ENCODE assay signal across 19 cellular contexts in the genomic region with DNA sequence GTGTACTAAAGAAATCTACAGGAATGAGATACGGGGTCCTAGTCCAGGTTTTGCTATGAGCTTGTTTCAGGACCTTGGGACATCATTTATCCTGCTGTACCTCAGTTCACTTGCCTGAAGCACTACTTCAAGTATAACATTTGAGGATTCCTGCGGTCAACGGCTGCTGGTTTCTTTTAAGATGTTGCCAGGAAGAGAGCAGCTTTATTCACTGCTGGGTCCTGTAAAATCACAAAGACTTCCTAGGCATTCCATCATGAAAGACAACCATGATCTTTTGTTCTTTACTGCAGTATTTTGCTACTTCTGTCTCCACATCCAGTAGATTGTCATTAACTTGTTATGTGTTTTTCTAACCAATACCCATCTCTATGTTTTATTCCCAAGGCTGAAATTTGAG.
DNase-seq lines count a peak whose midpoint lies in the region; ATAC-seq, FAIRE-seq and TF ChIP-seq lines count a peak whose summit lies in the region.
"Had no signal": no experiment of that assay in that cellular context is flagged by ENCODE, and none has a peak within 500 bp of the region (broad histone marks: within the 10 kb centered on the region; RNA-seq: fewer than 3 reads in every experiment).

No MANE protein-coding gene starts in this region.

- H3K4me1 Mint-ChIP-seq in Calu3 (ENCODE audit: low read depth, unreplicated experiment), result no peaks in the 10 kb centered on the region
- H3K4me1 Mint-ChIP-seq: CD4-positive, CD25-positive, alpha-beta regulatory T cell had no signal

- CTCF ChIA-PET in Calu3 (lab: Charles Lee), result no interaction called here

- peaks cover 18% of the 10 kb centered on the region for H3K36me3 Mint-ChIP-seq in Calu3 (ENCODE audit: insufficient read depth, unreplicated experiment)
- H3K36me3 Mint-ChIP-seq: CD4-positive, CD25-positive, alpha-beta regulatory T cell; CD8-positive, alpha-beta T cell had no signal

- no peaks in the 10 kb centered on the region for H3K9me3 Mint-ChIP-seq in Calu3 (ENCODE audit: low read depth, unreplicated experiment)

- no TSS peak for BruUV-seq in Calu3 (replicated peaks; lab: Mats Ljungman, UMichigan)

- no peaks in the 10 kb centered on the region for H3K27me3 Mint-ChIP-seq in Calu3 (ENCODE audit: unreplicated experiment)
- H3K27me3 Mint-ChIP-seq: CD4-positive, CD25-positive, alpha-beta regulatory T cell had no signal

- no peak overlapping the region for H3K27ac Mint-ChIP-seq in Calu3 (ENCODE audit: unreplicated experiment)
- H3K27ac Mint-ChIP-seq: CD4-positive, CD25-positive, alpha-beta regulatory T cell; CD8-positive, alpha-beta T cell had no signal

- no peak overlapping the region for H3K4me3 Mint-ChIP-seq in Calu3 (ENCODE audit: low read depth, unreplicated experiment)
- H3K4me3 Mint-ChIP-seq: CD4-positive, CD25-positive, alpha-beta regulatory T cell; CD8-positive, alpha-beta T cell had no signal

- ATAC-seq in stimulated activated naive CD8-positive, alpha-beta T cell treated with anti-CD3 and anti-CD28 coated beads, Interleukin-15, Interleukin-2, amounts not matched to agents 100 U/mL and 50 U/mL, for 24 hours, result no peak
- ATAC-seq: CD8-positive, alpha-beta T cell; HCT116 had no signal

- DNase-seq in GM19239 (ENCODE audit: insufficient read length, low spot score) (no peak), fibroblast of peridontal ligament (ENCODE audit: extremely low read depth) (peak; percentile 4), Calu3 (no peak), pons (ENCODE audit: low spot score) (no peak), NCI-H2196 (lab: John Stamatoyannopoulos, UW; ENCODE audit: unreplicated experiment) (no peak)
- no peak for DNase-seq in stimulated activated naive CD8-positive, alpha-beta T cell treated with anti-CD3 and anti-CD28 coated beads, Interleukin-15, Interleukin-2, amounts not matched to agents 100 U/mL and 50 U/mL, for 24 hours
- DNase-seq: Caco-2; CD4-positive, CD25-positive, alpha-beta regulatory T cell; CD8-positive, alpha-beta T cell; DMS 273 treated with DMSO at 0.1 percent for 48 hours; DMS79; GF-D8; H7 had no signal

- peak; percentile 31 for FAIRE-seq in GM19239 (lab: Jason Lieb, UNC)
- FAIRE-seq: D721Med, GM12891, GM18507, H1 had no signal

- no peak for TF ChIP-seq CTCF in Calu3 (IDR thresholded peaks at IDR 0.05; ENCODE audit: unreplicated experiment)

- intact Hi-C loops in Calu3 (cut with micrococcal nuclease; ENCODE audit: unreplicated experiment), result loop anchor here (10.0 kb wide), 1 partner anchor 335 kb away; no protein-coding TSS in a partner anchor

TF ChIP-seq in PFSK-1, 5 proteins besides CTCF, POLR2A, EP300 and RAD21:
- TF ChIP-seq POLR2AphosphoS5 (IDR thresholded peaks at IDR 0.05; ENCODE audit: low read depth, low read length) (peak; percentile 80), TAF1 (IDR thresholded peaks at IDR 0.05; ENCODE audit: borderline replicate concordance, insufficient read depth, low read length) (0 out of 2 replicates have a peak, but pooled peaks have one; percentile 22), FOXP2 (optimal IDR thresholded peaks at IDR 0.05; ENCODE audit: borderline replicate concordance, extremely low read depth, extremely low read length, insufficient read depth) (no peak)
TF ChIP-seq in PFSK-1: peak in this region for 2.
